In the genomic region with DNA sequence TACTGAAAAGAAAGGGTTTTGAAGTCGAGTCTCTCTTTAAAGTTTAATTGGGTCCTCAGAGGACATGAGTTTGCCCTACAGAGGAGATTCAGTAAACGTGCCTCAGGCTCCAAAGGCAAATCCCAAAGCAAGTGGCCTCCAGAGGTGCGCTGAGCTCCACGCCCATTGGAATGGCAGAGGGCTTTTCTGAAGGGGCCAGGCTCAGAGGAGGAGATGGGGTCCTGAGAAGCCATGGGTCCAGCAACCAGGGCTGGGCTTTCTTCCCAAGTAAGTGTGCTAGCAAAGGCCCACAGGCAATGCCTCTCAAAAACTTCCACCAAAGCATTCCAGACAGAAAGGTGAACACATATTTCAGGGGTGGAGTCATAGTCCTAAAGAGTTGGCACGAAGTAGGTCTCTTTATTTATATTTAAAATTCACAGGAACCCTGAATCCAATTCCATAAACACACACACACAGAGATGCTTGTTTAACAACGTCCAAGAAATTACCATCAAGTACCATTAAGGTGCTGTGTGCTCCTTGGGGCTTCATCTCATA, we compare ENCODE assay signal across 22 cellular contexts.
"Had no signal": no experiment of that assay in that cellular context is flagged by ENCODE, and none has a peak within 500 bp of the region (broad histone marks: within the 10 kb centered on the region; RNA-seq: fewer than 3 reads in every experiment).

No MANE protein-coding gene starts in this region.

- ATAC-seq: SK-N-SH treated with all-trans-retinoic acid at 6 μM for 48 hours had no signal

- H3K27me3 ChIP-seq: MG63, SJCRH30 had no signal

- H3K4me3 ChIP-seq: MG63, SJCRH30 had no signal

- FAIRE-seq: HTR-8/SVneo had no signal

- H3K27ac ChIP-seq: HL-60, RWPE1, SJCRH30 had no signal

- DNase-seq: KBM-7, MG63, NCI-H1092, NCI-H1105 treated with DMSO at 0.1 percent for 48 hours, NCI-H1417 treated with DMSO at 0.1 percent for 48 hours, NCI-H146, NCI-H1694 treated with DMSO at 0.1 percent for 48 hours, NCI-H1930, NCI-H2081, NCI-H2171, NCI-H226, NCI-H446, NCI-H510A, NCI-H524 treated with DMSO at 0.1 percent for 48 hours, NCI-H69, NCI-H774, SHP77 treated with DMSO at 0.1 percent for 48 hours, SJCRH30 had no signal

- H3K36me3 ChIP-seq: MG63, SJCRH30 had no signal

- H3K9me3 ChIP-seq: MG63 had no signal
